Comparison of ENCODE assay signal across 8 cellular contexts in the genomic region with DNA sequence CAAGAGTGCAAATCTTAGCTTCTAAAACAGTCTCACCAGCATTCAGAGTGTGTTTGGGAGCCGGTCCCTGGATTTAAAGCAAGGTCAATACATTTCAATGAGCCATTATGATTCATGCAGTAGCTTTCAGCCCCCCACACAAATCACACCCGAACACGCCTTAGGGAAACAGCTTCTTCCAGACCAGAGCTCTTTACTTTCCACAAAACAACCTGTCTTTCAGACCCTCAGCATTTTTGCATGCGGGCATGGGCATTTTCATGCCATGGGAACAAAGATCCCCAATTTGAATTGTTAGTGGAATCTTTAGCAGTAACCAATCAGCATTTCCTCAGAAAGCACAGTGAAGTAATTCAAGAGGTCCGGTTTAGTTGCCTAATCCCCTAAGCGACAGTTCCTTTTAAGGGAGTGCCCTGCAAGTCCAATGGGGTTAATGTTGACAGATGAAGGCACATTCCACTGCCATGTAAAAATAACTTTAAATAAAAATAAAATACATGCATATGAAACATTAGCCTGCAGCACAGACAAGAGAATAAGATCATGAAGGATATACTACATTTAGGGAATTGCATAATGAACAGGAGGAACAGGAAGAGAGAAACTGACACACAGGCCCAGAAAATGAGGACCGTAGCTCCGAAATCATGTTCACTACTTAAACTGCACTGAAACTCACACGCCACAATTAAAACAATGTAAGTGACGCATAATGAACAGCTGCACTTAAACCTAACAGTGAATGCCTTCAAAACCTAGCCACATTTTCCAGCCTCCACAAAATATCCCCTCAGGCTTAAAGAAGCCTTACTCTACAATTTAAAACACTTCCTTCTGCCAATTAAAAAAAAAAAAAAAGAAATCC. TPM values are rescaled to one million over a fixed set of nuclear protein-coding genes. Genes with fewer than 3 reads are reported as not detected.
DNase-seq lines count a peak whose midpoint lies in the region; ATAC-seq and TF ChIP-seq lines count a peak whose summit lies in the region.

No MANE protein-coding gene starts in this region.

- H3K36me3 ChIP-seq in H7 (replicated peaks; ENCODE audit: control insufficient read depth, insufficient read depth, low read length) = no peaks in the 10 kb centered on the region

- ATAC-seq in GM18870 (IDR thresholded peaks at IDR 0.05; ENCODE audit: unreplicated experiment) (no peak), HG03280 (IDR thresholded peaks at IDR 0.05; ENCODE audit: unreplicated experiment) (no peak)

- no peak overlapping the region for H3K4me3 ChIP-seq in H7 (ENCODE audit: insufficient read depth, low read depth, low read length)
- peak overlapping the region; percentile 8 for H3K4me3 ChIP-seq in fibroblast of pulmonary artery (replicated peaks; ENCODE audit: low read depth, low read length)
- peak overlapping the region; percentile 29 for H3K4me3 ChIP-seq in skeletal muscle cell (ENCODE audit: low read depth, low read length)

- DNase-seq in H7 (peak; percentile 77), SK-MEL-5 (ENCODE audit: low read depth, low spot score) (peak; percentile 87), fibroblast of pulmonary artery (ENCODE audit: low read depth) (peak; percentile 58), skeletal muscle cell (ENCODE audit: low read depth) (peak; percentile 36), SW 1271 (lab: John Stamatoyannopoulos, UW) (no peak), NCI-H1417 treated with DMSO at 0.1 percent for 48 hours (lab: John Stamatoyannopoulos, UW) (no peak)

- no peak for TF ChIP-seq CTCF in fibroblast of pulmonary artery (IDR thresholded peaks at IDR 0.05; ENCODE audit: low read length, missing control alignments)

- in situ Hi-C loops in SK-MEL-5 (cut with HindIII; ENCODE audit: low pct_unique_long_range_greater_than_20kb, low sequenced_read_pairs) = no loop called here

- H3K27me3 ChIP-seq in H7 (ENCODE audit: control insufficient read depth, insufficient read depth, low read length) = peaks cover 21% of the 10 kb centered on the region

RNA-seq across cellular contexts. Expression of a gene that starts 4.0 kb away (rescaled TPM):
- 14.7 and 20.9 TPM in 2 replicates for total RNA-seq in H7 (2014; rRNA removed; shearing (Covaris generic))
- total RNA-seq in SK-MEL-5 (2014; rRNA removed; shearing (Covaris generic)) = 39.3 and 42.9 TPM in 2 replicates
- polyA plus RNA-seq in SK-MEL-5 (2015; cell fraction: cytosol; rRNA removed) = 69.3 and 78.4 TPM in 2 replicates
- 31.2 and 31.5 TPM in 2 replicates for polyA plus RNA-seq in SK-MEL-5 (2015; cell fraction: nucleus; rRNA removed)

RNA-seq across cellular contexts. Expression of a gene that starts 56.6 kb away (rescaled TPM):
- 33.6 and 35.6 TPM in 2 replicates for total RNA-seq in H7 (2014; rRNA removed; shearing (Covaris generic))
- 30.7 and 52.7 TPM in 2 replicates for total RNA-seq in SK-MEL-5 (2014; rRNA removed; shearing (Covaris generic))
- polyA plus RNA-seq in SK-MEL-5 (2015; cell fraction: cytosol; rRNA removed) = 39.1 and 46.0 TPM in 2 replicates
- 241 and 244 TPM in 2 replicates for polyA plus RNA-seq in SK-MEL-5 (2015; cell fraction: nucleus; rRNA removed)

Comparison
In these comparisons a context has a peak if more than half of its experiments do, and no peak if none do; other contexts are left out.
1. DNase-seq: peak in H7 (single experiment), SK-MEL-5 (single experiment), fibroblast of pulmonary artery (single experiment) and skeletal muscle cell (single experiment); none in SW 1271 (0 of 2) and NCI-H1417 treated with DMSO at 0.1 percent for 48 hours (single experiment).